8 cellular contexts compared by ENCODE assay signal in the genomic region with DNA sequence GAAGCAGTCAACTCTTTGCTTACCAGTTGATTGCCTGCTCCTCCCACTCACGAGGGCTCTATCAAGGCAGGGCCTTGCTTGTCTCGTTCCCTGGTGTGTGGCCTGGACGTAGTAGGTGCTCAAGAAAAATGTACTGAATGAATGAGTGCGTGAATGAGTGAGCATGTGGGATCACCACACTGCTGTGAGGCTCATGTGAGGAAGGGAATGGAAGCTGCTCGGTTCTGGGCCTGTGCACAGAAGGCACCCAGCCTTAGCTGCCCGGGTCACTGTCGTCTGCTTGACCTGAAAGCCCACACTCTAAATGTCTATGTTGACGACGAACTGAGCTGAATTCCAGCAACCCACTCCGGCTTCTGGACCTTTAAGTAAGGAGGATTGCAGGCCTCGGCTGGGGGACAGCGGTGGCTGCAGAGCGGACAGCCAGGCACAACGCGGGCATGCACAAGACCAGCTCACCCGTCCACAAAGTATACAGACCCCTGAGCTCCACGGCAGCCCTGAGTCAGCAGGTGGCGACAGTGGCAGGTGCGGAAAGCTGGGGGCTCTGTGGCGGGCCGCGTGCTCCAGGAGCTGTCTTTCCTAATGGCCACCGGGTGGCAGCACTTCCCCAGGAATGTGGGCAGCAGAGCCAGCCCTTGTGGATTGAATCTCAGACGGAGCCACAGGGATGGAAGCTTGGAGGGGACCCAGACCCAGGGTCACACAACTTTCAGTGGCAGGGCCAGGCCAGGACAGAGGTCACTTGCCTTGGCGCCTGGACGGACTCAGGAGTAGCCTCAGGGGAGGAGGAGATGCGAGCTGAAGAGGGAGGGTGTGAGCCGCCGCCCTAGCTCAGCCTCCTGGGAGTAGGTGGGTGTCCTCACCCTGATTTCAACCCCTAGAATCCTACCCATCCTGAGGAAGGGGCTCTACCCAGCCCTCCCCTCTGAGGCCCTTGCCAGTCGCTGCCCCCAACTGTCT. TPM values are rescaled to one million over a fixed set of nuclear protein-coding genes. Genes with fewer than 3 reads are reported as not detected.
A peak's percentile ranks its signal among the peaks of the same experiment; 100 is the strongest.
DNase-seq lines count a peak whose midpoint lies in the region; ATAC-seq and TF ChIP-seq lines count a peak whose summit lies in the region.

No MANE protein-coding gene starts in this region.

- H3K36me3 Mint-ChIP-seq in naive B cell, result no peaks in the 10 kb centered on the region

- peak overlapping the region in 3 of 8 donors; percentile 33 to 57 (median 34) for H3K4me3 Mint-ChIP-seq in naive B cell

- peak; percentile 80 for TF ChIP-seq CTCF in GM12865 (IDR thresholded peaks at IDR 0.05; ENCODE audit: insufficient read depth, low read depth, low read length, missing control alignments)

- no peak for TF ChIP-seq POLR2A in erythroblast (IDR thresholded peaks at IDR 0.05; ENCODE audit: low read length)

- peak; percentile 70 to 74 for ATAC-seq in naive B cell (ENCODE audit: low read depth in 2 of 2)
- no peak for ATAC-seq in HG03439 (IDR thresholded peaks at IDR 0.05; ENCODE audit: unreplicated experiment)

- H3K9me3 Mint-ChIP-seq in naive B cell, result no peaks in the 10 kb centered on the region

- peak overlapping the region in 2 of 6 donors; percentile 11 to 79 for H3K27ac Mint-ChIP-seq in naive B cell

- DNase-seq in GM12865 (ENCODE audit: low read depth) (peak; percentile 87), Kasumi-1 (lab: John Stamatoyannopoulos, UW) (peak; percentile 70 to 81), OCI-M2 (lab: John Stamatoyannopoulos, UW; ENCODE audit: unreplicated experiment) (peak; percentile 36), activated T-cell treated with anti-CD3 and anti-CD28 coated beads for 4 hours (peak; percentile 67), erythroblast (lab: John Stamatoyannopoulos, UW) (peak; percentile 73 to 87), naive B cell (peak; percentile 75)
- peak; percentile 54 to 61 for DNase-seq in stimulated activated CD8-positive, alpha-beta memory T cell treated with anti-CD3 and anti-CD28 coated beads, Interleukin-7, amount 100 ng/mL, for 48 hours (ENCODE audit: extremely low read depth in 1 of 2, low read depth in 1 of 2)

- H3K4me3 ChIP-seq in GM12865 (ENCODE audit: low read depth, low read length), result no peak overlapping the region

- peaks cover 6 to 23% (median 16%) of the 10 kb centered on the region in 3 donors for H3K4me1 Mint-ChIP-seq in naive B cell

- H3K27me3 Mint-ChIP-seq in naive B cell, result peaks cover 0 to 16% (median 3%) of the 10 kb centered on the region in 3 donors

RNA-seq across cellular contexts. Expression of a gene that starts 5.0 kb away (rescaled TPM):
- polyA plus RNA-seq in naive B cell (ENCODE audit: low read depth in 6 of 6), result 1 to 10 TPM; 2.6 to 9.7 (median 9.3) TPM

RNA-seq across cellular contexts. Expression of a gene that starts 31.8 kb away (rescaled TPM):
- not detected for polyA plus RNA-seq in naive B cell (ENCODE audit: low read depth in 6 of 6)

RNA-seq across cellular contexts. Expression of a gene that starts 58.3 kb away (rescaled TPM):
- polyA plus RNA-seq in naive B cell (ENCODE audit: low read depth in 6 of 6), result not detected

Comparison
In these comparisons a context has a peak if more than half of its experiments do, and no peak if none do; other contexts are left out.
1. DNase-seq: peak in every context shown above with its lines; median percentile 87 in GM12865; 80 in erythroblast; 76 in Kasumi-1; 75 in naive B cell; 67 in activated T-cell treated with anti-CD3 and anti-CD28 coated beads for 4 hours; 58 in stimulated activated CD8-positive, alpha-beta memory T cell treated with anti-CD3 and anti-CD28 coated beads, Interleukin-7, amount 100 ng/mL, for 48 hours; 36 in OCI-M2.